1 cellular context compared by ENCODE assay signal in the genomic region with DNA sequence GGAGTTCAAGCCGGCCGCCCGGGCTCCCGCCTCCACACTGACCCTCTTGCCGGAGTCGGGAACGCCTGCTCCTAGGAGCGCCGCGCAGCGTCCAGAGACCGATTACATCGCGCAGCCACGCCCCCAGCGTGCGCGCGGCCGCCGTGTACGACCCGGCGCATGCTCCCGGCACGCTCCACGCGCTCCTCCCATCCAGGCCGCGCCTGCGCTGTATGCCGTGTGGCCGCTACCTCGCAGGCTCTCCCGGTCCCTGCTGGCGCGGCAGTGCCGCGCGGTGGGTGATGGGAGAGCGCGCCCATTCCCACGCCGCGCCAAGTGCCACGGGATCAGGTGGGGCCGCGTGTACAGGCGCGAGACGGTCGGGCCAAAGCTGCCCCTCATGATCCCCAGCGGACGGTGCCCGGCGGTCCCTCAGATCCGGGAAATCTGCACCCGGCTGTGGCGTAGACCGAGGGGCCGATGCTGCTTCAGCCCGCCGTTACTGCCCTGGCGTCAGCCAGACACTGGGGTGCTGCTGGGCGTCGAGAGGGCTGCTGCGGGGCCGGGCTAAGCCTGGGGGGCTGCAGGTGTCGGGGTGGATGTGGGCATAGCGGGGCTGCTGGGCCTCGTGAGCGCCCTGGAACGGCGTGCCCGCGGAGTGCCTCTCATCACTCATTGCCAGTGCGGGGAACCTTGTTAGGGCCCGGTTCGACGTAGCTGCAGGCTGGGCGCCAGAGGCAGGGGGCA.
TF ChIP-seq lines count a peak whose summit lies in the region.

A gene with protein sequence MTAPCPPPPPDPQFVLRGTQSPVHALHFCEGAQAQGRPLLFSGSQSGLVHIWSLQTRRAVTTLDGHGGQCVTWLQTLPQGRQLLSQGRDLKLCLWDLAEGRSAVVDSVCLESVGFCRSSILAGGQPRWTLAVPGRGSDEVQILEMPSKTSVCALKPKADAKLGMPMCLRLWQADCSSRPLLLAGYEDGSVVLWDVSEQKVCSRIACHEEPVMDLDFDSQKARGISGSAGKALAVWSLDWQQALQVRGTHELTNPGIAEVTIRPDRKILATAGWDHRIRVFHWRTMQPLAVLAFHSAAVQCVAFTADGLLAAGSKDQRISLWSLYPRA (minus strand): TSS at position 97 of the 726 bp plus-strand sequence. CDS start 33,519 bp downstream, outside the sequence.
A gene with protein sequence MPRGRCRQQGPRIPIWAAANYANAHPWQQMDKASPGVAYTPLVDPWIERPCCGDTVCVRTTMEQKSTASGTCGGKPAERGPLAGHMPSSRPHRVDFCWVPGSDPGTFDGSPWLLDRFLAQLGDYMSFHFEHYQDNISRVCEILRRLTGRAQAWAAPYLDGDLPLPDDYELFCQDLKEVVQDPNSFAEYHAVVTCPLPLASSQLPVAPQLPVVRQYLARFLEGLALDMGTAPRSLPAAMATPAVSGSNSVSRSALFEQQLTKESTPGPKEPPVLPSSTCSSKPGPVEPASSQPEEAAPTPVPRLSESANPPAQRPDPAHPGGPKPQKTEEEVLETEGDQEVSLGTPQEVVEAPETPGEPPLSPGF (minus strand): TSS at position 97 of the 726 bp plus-strand sequence. CDS start 2,613 bp downstream, outside the sequence.

TF ChIP-seq in K562, 482 proteins besides CTCF, POLR2A, EP300 and RAD21 (continued from another document):
- TF ChIP-seq, protein P1, sequence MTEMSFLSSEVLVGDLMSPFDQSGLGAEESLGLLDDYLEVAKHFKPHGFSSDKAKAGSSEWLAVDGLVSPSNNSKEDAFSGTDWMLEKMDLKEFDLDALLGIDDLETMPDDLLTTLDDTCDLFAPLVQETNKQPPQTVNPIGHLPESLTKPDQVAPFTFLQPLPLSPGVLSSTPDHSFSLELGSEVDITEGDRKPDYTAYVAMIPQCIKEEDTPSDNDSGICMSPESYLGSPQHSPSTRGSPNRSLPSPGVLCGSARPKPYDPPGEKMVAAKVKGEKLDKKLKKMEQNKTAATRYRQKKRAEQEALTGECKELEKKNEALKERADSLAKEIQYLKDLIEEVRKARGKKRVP (CRISPR knock-in tag; IDR thresholded peaks at IDR 0.05): no peak
- TF ChIP-seq CBX2 (IDR thresholded peaks at IDR 0.05; ENCODE audit: insufficient read depth, low read length, poor library complexity, severe bottlenecking): no peak
- TF ChIP-seq CBX3 (IDR thresholded peaks at IDR 0.05; ENCODE audit: borderline replicate concordance in 1 of 2, low read length in 2 of 2): peak in 1 of 2 experiments; percentile 20; a peak in 1 of 3 replicates
- no peak for TF ChIP-seq PHB2 (IDR thresholded peaks at IDR 0.05; ENCODE audit: low read depth)
- TF ChIP-seq ILK (tag; IDR thresholded peaks at IDR 0.05; ENCODE audit: borderline replicate concordance, low read depth): no peak
- TF ChIP-seq, protein P2, sequence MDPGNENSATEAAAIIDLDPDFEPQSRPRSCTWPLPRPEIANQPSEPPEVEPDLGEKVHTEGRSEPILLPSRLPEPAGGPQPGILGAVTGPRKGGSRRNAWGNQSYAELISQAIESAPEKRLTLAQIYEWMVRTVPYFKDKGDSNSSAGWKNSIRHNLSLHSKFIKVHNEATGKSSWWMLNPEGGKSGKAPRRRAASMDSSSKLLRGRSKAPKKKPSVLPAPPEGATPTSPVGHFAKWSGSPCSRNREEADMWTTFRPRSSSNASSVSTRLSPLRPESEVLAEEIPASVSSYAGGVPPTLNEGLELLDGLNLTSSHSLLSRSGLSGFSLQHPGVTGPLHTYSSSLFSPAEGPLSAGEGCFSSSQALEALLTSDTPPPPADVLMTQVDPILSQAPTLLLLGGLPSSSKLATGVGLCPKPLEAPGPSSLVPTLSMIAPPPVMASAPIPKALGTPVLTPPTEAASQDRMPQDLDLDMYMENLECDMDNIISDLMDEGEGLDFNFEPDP (CRISPR knock-in tag; IDR thresholded peaks at IDR 0.05): peak; percentile 91; the same call in 1 of the 2 replicates
- no peak for TF ChIP-seq SOX6 (IDR thresholded peaks at IDR 0.05)
- TF ChIP-seq SPI1 (IDR thresholded peaks at IDR 0.05; ENCODE audit: borderline replicate concordance, low read depth, low read length): no peak
- no peak for TF ChIP-seq ARID1B (IDR thresholded peaks at IDR 0.05)
- TF ChIP-seq EZH2 (IDR thresholded peaks at IDR 0.05; ENCODE audit: borderline replicate concordance, low read depth, low read length): no peak
- no peak for TF ChIP-seq ZFX (CRISPR knock-in tag; IDR thresholded peaks at IDR 0.05)
- TF ChIP-seq, protein P3, sequence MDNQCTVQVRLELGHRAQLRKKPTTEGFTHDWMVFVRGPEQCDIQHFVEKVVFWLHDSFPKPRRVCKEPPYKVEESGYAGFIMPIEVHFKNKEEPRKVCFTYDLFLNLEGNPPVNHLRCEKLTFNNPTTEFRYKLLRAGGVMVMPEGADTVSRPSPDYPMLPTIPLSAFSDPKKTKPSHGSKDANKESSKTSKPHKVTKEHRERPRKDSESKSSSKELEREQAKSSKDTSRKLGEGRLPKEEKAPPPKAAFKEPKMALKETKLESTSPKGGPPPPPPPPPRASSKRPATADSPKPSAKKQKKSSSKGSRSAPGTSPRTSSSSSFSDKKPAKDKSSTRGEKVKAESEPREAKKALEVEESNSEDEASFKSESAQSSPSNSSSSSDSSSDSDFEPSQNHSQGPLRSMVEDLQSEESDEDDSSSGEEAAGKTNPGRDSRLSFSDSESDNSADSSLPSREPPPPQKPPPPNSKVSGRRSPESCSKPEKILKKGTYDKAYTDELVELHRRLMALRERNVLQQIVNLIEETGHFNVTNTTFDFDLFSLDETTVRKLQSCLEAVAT (IDR thresholded peaks at IDR 0.05): no peak
- TF ChIP-seq RFX5 (IDR thresholded peaks at IDR 0.05; ENCODE audit: low read depth, low read length): no peak
- TF ChIP-seq, protein P4, sequence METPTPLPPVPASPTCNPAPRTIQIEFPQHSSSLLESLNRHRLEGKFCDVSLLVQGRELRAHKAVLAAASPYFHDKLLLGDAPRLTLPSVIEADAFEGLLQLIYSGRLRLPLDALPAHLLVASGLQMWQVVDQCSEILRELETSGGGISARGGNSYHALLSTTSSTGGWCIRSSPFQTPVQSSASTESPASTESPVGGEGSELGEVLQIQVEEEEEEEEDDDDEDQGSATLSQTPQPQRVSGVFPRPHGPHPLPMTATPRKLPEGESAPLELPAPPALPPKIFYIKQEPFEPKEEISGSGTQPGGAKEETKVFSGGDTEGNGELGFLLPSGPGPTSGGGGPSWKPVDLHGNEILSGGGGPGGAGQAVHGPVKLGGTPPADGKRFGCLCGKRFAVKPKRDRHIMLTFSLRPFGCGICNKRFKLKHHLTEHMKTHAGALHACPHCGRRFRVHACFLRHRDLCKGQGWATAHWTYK (CRISPR knock-in tag; IDR thresholded peaks at IDR 0.05): peak; percentile 89
- no peak for TF ChIP-seq XRCC5 (IDR thresholded peaks at IDR 0.05; ENCODE audit: low read depth, low read length)
- TF ChIP-seq, protein P5, sequence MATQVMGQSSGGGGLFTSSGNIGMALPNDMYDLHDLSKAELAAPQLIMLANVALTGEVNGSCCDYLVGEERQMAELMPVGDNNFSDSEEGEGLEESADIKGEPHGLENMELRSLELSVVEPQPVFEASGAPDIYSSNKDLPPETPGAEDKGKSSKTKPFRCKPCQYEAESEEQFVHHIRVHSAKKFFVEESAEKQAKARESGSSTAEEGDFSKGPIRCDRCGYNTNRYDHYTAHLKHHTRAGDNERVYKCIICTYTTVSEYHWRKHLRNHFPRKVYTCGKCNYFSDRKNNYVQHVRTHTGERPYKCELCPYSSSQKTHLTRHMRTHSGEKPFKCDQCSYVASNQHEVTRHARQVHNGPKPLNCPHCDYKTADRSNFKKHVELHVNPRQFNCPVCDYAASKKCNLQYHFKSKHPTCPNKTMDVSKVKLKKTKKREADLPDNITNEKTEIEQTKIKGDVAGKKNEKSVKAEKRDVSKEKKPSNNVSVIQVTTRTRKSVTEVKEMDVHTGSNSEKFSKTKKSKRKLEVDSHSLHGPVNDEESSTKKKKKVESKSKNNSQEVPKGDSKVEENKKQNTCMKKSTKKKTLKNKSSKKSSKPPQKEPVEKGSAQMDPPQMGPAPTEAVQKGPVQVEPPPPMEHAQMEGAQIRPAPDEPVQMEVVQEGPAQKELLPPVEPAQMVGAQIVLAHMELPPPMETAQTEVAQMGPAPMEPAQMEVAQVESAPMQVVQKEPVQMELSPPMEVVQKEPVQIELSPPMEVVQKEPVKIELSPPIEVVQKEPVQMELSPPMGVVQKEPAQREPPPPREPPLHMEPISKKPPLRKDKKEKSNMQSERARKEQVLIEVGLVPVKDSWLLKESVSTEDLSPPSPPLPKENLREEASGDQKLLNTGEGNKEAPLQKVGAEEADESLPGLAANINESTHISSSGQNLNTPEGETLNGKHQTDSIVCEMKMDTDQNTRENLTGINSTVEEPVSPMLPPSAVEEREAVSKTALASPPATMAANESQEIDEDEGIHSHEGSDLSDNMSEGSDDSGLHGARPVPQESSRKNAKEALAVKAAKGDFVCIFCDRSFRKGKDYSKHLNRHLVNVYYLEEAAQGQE (CRISPR knock-in tag; IDR thresholded peaks at IDR 0.05; ENCODE audit: low read depth): peak; percentile 87
- TF ChIP-seq, protein P6, sequence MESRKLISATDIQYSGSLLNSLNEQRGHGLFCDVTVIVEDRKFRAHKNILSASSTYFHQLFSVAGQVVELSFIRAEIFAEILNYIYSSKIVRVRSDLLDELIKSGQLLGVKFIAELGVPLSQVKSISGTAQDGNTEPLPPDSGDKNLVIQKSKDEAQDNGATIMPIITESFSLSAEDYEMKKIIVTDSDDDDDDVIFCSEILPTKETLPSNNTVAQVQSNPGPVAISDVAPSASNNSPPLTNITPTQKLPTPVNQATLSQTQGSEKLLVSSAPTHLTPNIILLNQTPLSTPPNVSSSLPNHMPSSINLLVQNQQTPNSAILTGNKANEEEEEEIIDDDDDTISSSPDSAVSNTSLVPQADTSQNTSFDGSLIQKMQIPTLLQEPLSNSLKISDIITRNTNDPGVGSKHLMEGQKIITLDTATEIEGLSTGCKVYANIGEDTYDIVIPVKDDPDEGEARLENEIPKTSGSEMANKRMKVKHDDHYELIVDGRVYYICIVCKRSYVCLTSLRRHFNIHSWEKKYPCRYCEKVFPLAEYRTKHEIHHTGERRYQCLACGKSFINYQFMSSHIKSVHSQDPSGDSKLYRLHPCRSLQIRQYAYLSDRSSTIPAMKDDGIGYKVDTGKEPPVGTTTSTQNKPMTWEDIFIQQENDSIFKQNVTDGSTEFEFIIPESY (CRISPR knock-in tag; IDR thresholded peaks at IDR 0.05): no peak
- TF ChIP-seq, protein P7, sequence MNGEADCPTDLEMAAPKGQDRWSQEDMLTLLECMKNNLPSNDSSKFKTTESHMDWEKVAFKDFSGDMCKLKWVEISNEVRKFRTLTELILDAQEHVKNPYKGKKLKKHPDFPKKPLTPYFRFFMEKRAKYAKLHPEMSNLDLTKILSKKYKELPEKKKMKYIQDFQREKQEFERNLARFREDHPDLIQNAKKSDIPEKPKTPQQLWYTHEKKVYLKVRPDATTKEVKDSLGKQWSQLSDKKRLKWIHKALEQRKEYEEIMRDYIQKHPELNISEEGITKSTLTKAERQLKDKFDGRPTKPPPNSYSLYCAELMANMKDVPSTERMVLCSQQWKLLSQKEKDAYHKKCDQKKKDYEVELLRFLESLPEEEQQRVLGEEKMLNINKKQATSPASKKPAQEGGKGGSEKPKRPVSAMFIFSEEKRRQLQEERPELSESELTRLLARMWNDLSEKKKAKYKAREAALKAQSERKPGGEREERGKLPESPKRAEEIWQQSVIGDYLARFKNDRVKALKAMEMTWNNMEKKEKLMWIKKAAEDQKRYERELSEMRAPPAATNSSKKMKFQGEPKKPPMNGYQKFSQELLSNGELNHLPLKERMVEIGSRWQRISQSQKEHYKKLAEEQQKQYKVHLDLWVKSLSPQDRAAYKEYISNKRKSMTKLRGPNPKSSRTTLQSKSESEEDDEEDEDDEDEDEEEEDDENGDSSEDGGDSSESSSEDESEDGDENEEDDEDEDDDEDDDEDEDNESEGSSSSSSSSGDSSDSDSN (IDR thresholded peaks at IDR 0.05; ENCODE audit: borderline replicate concordance in 1 of 2, low read depth in 2 of 2, low read length in 2 of 2): peak; percentile 98 to 99; a peak in 3 of 4 replicates
- peak; percentile 91; the same call in 1 of the 2 replicates for TF ChIP-seq POLR2AphosphoS2 (IDR thresholded peaks at IDR 0.05; ENCODE audit: low read length)
- TF ChIP-seq SMC3 (conservative IDR thresholded peaks at IDR 0.05; ENCODE audit: insufficient read depth, low read depth, low read length): peak; percentile 39
- TF ChIP-seq ZNF76 (CRISPR knock-in tag; IDR thresholded peaks at IDR 0.05; ENCODE audit: borderline replicate concordance): peak; percentile 85; the same call in 1 of the 2 replicates
- TF ChIP-seq SMAD4 (CRISPR knock-in tag; conservative IDR thresholded peaks at IDR 0.05): peak; percentile 90
- no peak for TF ChIP-seq NFYB (IDR thresholded peaks at IDR 0.05; ENCODE audit: extremely low read depth, insufficient read length)
- peak; percentile 84 for TF ChIP-seq PHF8 (IDR thresholded peaks at IDR 0.05; ENCODE audit: borderline replicate concordance, low read length)
- TF ChIP-seq CHD4 (IDR thresholded peaks at IDR 0.05; ENCODE audit: insufficient read depth, insufficient replicate concordance, low read depth, low read length, poor library complexity, severe bottlenecking): no peak
- peak; percentile 97 for TF ChIP-seq E2F3 (CRISPR knock-in tag; IDR thresholded peaks at IDR 0.05)
- TF ChIP-seq OTX1 (CRISPR knock-in tag; IDR thresholded peaks at IDR 0.05): peak; percentile 96
- no peak for TF ChIP-seq ILF3 (IDR thresholded peaks at IDR 0.05; ENCODE audit: borderline replicate concordance)
